In the genomic region with DNA sequence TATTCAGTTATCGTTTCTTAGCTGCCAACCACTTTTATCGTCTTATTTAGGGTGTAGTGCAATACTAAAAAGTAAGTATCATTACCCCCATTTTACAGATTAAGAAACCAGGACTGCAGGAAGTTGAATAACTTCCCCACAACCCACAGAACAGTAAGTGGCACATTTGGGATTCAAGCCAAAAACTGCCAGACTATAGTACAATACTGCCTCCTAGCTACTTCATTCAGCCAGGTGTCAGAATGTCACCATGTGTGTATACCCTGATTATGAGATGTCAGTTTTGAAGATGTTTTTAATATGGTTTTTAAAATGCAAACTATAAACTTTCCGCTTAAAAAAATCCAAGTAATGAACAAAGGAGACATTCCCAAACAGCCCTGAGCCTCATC, we compare ENCODE assay signal across 8 cellular contexts.
DNase-seq lines count a peak whose midpoint lies in the region; ATAC-seq, FAIRE-seq and TF ChIP-seq lines count a peak whose summit lies in the region.
"Had no signal": no experiment of that assay in that cellular context is flagged by ENCODE, and none has a peak within 500 bp of the region (broad histone marks: within the 10 kb centered on the region; RNA-seq: fewer than 3 reads in every experiment).

No MANE protein-coding gene starts in this region.

- H3K36me3 ChIP-seq in heart right ventricle: no peaks in the 10 kb centered on the region

- WGBS in heart right ventricle, 2 donors: 80 to 95% methylated on average over 3 of the region's 3 CpGs

- peak; percentile 7 for DNase-seq in EL
- peak; percentile 79 for DNase-seq in Jurkat, Clone E6-1 (ENCODE audit: low read depth, low spot score)
- peak; percentile 80 for DNase-seq in SKM-1 treated with dmso at 0.1 percent for 144 hours (lab: John Stamatoyannopoulos, UW; ENCODE audit: unreplicated experiment)
- DNase-seq in heart right ventricle: no peak
- DNase-seq in stimulated activated naive CD8-positive, alpha-beta T cell treated with anti-CD3 and anti-CD28 coated beads, Interleukin-15, amount 100 ng/mL, for 72 hours: no peak
- DNase-seq in H54 (ENCODE audit: insufficient read length, low spot score): no peak

- H3K9me3 ChIP-seq in heart right ventricle: peaks cover 0 to 12% (median 2%) of the 10 kb centered on the region in 11 donors

- peaks cover 0 to 9% (median 0%) of the 10 kb centered on the region in 9 donors for H3K4me1 ChIP-seq in heart right ventricle

- no peak overlapping the region for H3K4me3 ChIP-seq in Jurkat, Clone E6-1 (ENCODE audit: low read length)
- no peak overlapping the region for H3K4me3 ChIP-seq in heart right ventricle

- peak in 4 of 8 donors; percentile 61 to 71 (median 62) for ATAC-seq in heart right ventricle
- peak; percentile 81 for ATAC-seq in stimulated activated naive CD8-positive, alpha-beta T cell treated with anti-CD3 and anti-CD28 coated beads, Interleukin-15, amount 100 ng/mL, for 72 hours
- ATAC-seq in GM19023 (IDR thresholded peaks at IDR 0.05; ENCODE audit: unreplicated experiment): no peak

- peaks cover 7% of the 10 kb centered on the region for H3K4me1 Mint-ChIP-seq in stimulated activated naive CD8-positive, alpha-beta T cell treated with anti-CD3 and anti-CD28 coated beads, Interleukin-15, amount 100 ng/mL, for 72 hours

- no peak overlapping the region for H3K27ac Mint-ChIP-seq in stimulated activated naive CD8-positive, alpha-beta T cell treated with anti-CD3 and anti-CD28 coated beads, Interleukin-15, amount 100 ng/mL, for 72 hours
- H3K27ac Mint-ChIP-seq: natural killer cell treated with Interleukin-12 subunit alpha and Interleukin-12 subunit beta and Interleukin-15 and Interleukin-18, amount 100 ng/mL, for 72 hours had no signal

- H3K27me3 Mint-ChIP-seq in stimulated activated naive CD8-positive, alpha-beta T cell treated with anti-CD3 and anti-CD28 coated beads, Interleukin-15, amount 100 ng/mL, for 72 hours: peaks cover 40% of the 10 kb centered on the region

- intact Hi-C loops in heart right ventricle (cut with DNase I): loop anchor here in 4 of 10 donors (5.0 to 10.0 kb wide), 3 partner anchors 124 to 132 kb away; a partner anchor contains a TSS

- peak in 6 of 9 donors; percentile 18 to 58 (median 42) for TF ChIP-seq CTCF in heart right ventricle (IDR thresholded peaks at IDR 0.05)

- no peak overlapping the region for H3K4me3 Mint-ChIP-seq in stimulated activated naive CD8-positive, alpha-beta T cell treated with anti-CD3 and anti-CD28 coated beads, Interleukin-15, amount 100 ng/mL, for 72 hours
- H3K4me3 Mint-ChIP-seq: natural killer cell treated with Interleukin-12 subunit alpha and Interleukin-12 subunit beta and Interleukin-15 and Interleukin-18, amount 100 ng/mL, for 72 hours had no signal

- no peak for FAIRE-seq in H54 (lab: Jason Lieb, UNC)

- peaks cover 0 to 8% of the 10 kb centered on the region in 2 donors for H3K9me3 Mint-ChIP-seq in stimulated activated naive CD8-positive, alpha-beta T cell treated with anti-CD3 and anti-CD28 coated beads, Interleukin-15, amount 100 ng/mL, for 72 hours
- H3K9me3 Mint-ChIP-seq: natural killer cell treated with Interleukin-12 subunit alpha and Interleukin-12 subunit beta and Interleukin-15 and Interleukin-18, amount 100 ng/mL, for 72 hours had no signal

- no peak for TF ChIP-seq POLR2A in H54 (IDR thresholded peaks at IDR 0.05; ENCODE audit: low read depth, low read length)

- H3K27me3 ChIP-seq in heart right ventricle: peaks cover 0 to 22% (median 8%) of the 10 kb centered on the region in 7 donors

- peak overlapping the region in 1 of 10 donors; percentile 75 for H3K27ac ChIP-seq in heart right ventricle

Comparison
In these comparisons a context has a peak if more than half of its experiments do, and no peak if none do; other contexts are left out.
1. DNase-seq: peak in EL (single experiment), Jurkat, Clone E6-1 (single experiment) and SKM-1 treated with dmso at 0.1 percent for 144 hours (single experiment); none in heart right ventricle (0 of 2), stimulated activated naive CD8-positive, alpha-beta T cell treated with anti-CD3 and anti-CD28 coated beads, Interleukin-15, amount 100 ng/mL, for 72 hours (0 of 2) and H54 (single experiment).